In the genomic region with DNA sequence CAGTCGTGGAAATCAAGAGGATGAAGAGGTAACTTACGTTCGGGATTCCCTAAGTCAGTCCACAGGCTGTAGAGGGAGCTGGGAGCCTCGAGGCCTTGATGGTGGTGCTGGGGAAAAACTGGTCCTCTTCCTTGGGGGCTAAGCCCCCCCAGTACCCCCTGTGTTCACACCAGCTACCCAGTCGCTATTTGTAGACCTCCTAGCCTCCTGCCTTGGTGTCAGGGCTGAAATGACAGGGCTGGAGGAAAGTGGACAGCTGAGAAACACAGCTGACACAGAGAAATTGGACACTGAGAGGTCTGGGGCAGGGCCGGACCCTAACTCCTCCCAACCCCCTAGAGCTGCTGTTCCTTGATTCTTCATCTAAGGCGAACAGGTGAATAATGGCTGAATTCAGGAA, we compare ENCODE assay signal across 18 cellular contexts.
"Had no signal": no experiment of that assay in that cellular context is flagged by ENCODE, and none has a peak within 500 bp of the region (broad histone marks: within the 10 kb centered on the region; RNA-seq: fewer than 3 reads in every experiment).

A gene (minus strand): TSS at position 232 of the 400 bp plus-strand sequence. CDS start 1,551 bp downstream, outside the sequence.

- H3K36me3 ChIP-seq: right atrium auricular region had no signal

- DNase-seq: activated naive CD4-positive, alpha-beta T cell treated with anti-CD3 and anti-CD28 coated beads, Interleukin-2, amount 10 ng/mL, durations not matched to agents 7 days and 5 days; caudate nucleus; cortex of kidney; effector CD4-positive, alpha-beta T cell; esophagus squamous epithelium; lower lobe of right lung; midbrain; naive B cell; spleen; T-cell; T-helper 9 cell; upper lobe of right lung had no signal

- H3K9me3 ChIP-seq: adrenal gland, esophagus squamous epithelium, lower lobe of right lung, right atrium auricular region, spleen, suprapubic skin, upper lobe of right lung had no signal

- H3K27me3 ChIP-seq: adrenal gland, esophagus squamous epithelium, right atrium auricular region, spleen, suprapubic skin, upper lobe of right lung had no signal

- H3K9me3 Mint-ChIP-seq: activated naive CD4-positive, alpha-beta T cell treated with anti-CD3 and anti-CD28 coated beads, Interleukin-2, amount 10 ng/mL, durations not matched to agents 7 days and 5 days; activated T-helper 2 cell treated with anti-CD3 and anti-CD28 coated beads, Interferon-gamma antibody, Interleukin-2, Interleukin-4, amounts not matched to agents 10 μg/mL and 5 μg/mL and 100 μg/mL, durations not matched to agents 14 hours and 24 hours and 36 hours; naive B cell; stimulated activated naive CD8-positive, alpha-beta T cell treated with anti-CD3 and anti-CD28 coated beads, Interleukin-15, Interleukin-2, amounts not matched to agents 100 ng/mL and 50 ng/mL, for 24 hours; T-cell had no signal

- H3K27ac ChIP-seq: adrenal gland, esophagus squamous epithelium, lower lobe of right lung, right atrium auricular region, SK-N-MC, spleen, suprapubic skin, upper lobe of right lung had no signal

- H3K4me3 ChIP-seq: adrenal gland, esophagus squamous epithelium, lower lobe of right lung, right atrium auricular region, SK-N-MC, spleen, suprapubic skin, upper lobe of right lung had no signal

- ATAC-seq: lower lobe of right lung, T-cell, upper lobe of right lung had no signal

- H3K27ac Mint-ChIP-seq: activated naive CD4-positive, alpha-beta T cell treated with anti-CD3 and anti-CD28 coated beads, Interleukin-2, amount 10 ng/mL, durations not matched to agents 7 days and 5 days; activated T-helper 2 cell treated with anti-CD3 and anti-CD28 coated beads, Interferon-gamma antibody, Interleukin-2, Interleukin-4, amounts not matched to agents 10 μg/mL and 5 μg/mL and 100 μg/mL, durations not matched to agents 14 hours and 24 hours and 36 hours; stimulated activated naive CD8-positive, alpha-beta T cell treated with anti-CD3 and anti-CD28 coated beads, Interleukin-15, Interleukin-2, amounts not matched to agents 100 ng/mL and 50 ng/mL, for 24 hours; T-cell had no signal

- H3K4me1 ChIP-seq: adrenal gland, esophagus squamous epithelium, lower lobe of right lung, right atrium auricular region, suprapubic skin, upper lobe of right lung had no signal

- H3K27me3 Mint-ChIP-seq: activated naive CD4-positive, alpha-beta T cell treated with anti-CD3 and anti-CD28 coated beads, Interleukin-2, amount 10 ng/mL, durations not matched to agents 7 days and 5 days; stimulated activated naive CD8-positive, alpha-beta T cell treated with anti-CD3 and anti-CD28 coated beads, Interleukin-15, Interleukin-2, amounts not matched to agents 100 ng/mL and 50 ng/mL, for 24 hours; T-cell had no signal

- H3K4me3 Mint-ChIP-seq: activated naive CD4-positive, alpha-beta T cell treated with anti-CD3 and anti-CD28 coated beads, Interleukin-2, amount 10 ng/mL, durations not matched to agents 7 days and 5 days; stimulated activated naive CD8-positive, alpha-beta T cell treated with anti-CD3 and anti-CD28 coated beads, Interleukin-15, Interleukin-2, amounts not matched to agents 100 ng/mL and 50 ng/mL, for 24 hours; T-cell had no signal
